8 cellular contexts compared by ENCODE assay signal in genomic region chr11:64358536-64358906, GRCh38. TPM values are rescaled to one million over a fixed set of nuclear protein-coding genes. Genes with fewer than 3 reads are reported as not detected.
DNase-seq lines count a peak whose midpoint lies in the region; ATAC-seq and TF ChIP-seq lines count a peak whose summit lies in the region.

No MANE protein-coding gene starts in this region.

- H3K9me3 Mint-ChIP-seq in IgD-negative memory B cell (no peaks in the 10 kb centered on the region), chondrocyte (ENCODE audit: low read depth) (no peaks in the 10 kb centered on the region)

- H3K27ac Mint-ChIP-seq in IgD-negative memory B cell = no peak overlapping the region
- H3K27ac Mint-ChIP-seq in chondrocyte (ENCODE audit: unreplicated experiment) = peak overlapping the region; percentile 54

- peaks cover 17 to 23% (median 20%) of the 10 kb centered on the region in 3 donors for H3K4me1 Mint-ChIP-seq in IgD-negative memory B cell
- peaks cover 45% of the 10 kb centered on the region for H3K4me1 Mint-ChIP-seq in chondrocyte (ENCODE audit: low read depth)

- peak overlapping the region; percentile 77 to 90 for H3K4me3 ChIP-seq in mucosa of rectum (ENCODE audit: low read length in 2 of 2)

- H3K27me3 ChIP-seq in mucosa of rectum (ENCODE audit: control insufficient read depth in 2 of 2, insufficient read depth in 2 of 2, low read length in 2 of 2) = no peaks in the 10 kb centered on the region

- H3K4me3 Mint-ChIP-seq in IgD-negative memory B cell (peak overlapping the region in 3 of 4 donors; percentile 20 to 72 (median 41)), chondrocyte (ENCODE audit: unreplicated experiment) (peak overlapping the region; percentile 57)

- H3K27ac ChIP-seq in 22Rv1 (peak overlapping the region; percentile 81), mucosa of rectum (ENCODE audit: low read depth in 2 of 2, low read length in 2 of 2) (peak overlapping the region; percentile 76 to 82)

- TF ChIP-seq CTCF in 22Rv1 (IDR thresholded peaks at IDR 0.05) (no peak), chondrocyte (IDR thresholded peaks at IDR 0.05) (no peak)

- H3K27me3 Mint-ChIP-seq in IgD-negative memory B cell (no peaks in the 10 kb centered on the region), chondrocyte (ENCODE audit: low read depth) (no peaks in the 10 kb centered on the region)

- peaks cover 18 to 22% of the 10 kb centered on the region in 2 donors for H3K36me3 ChIP-seq in mucosa of rectum (ENCODE audit: control insufficient read depth in 2 of 2, insufficient read depth in 2 of 2, low read length in 2 of 2)

- H3K9ac ChIP-seq in mucosa of rectum (ENCODE audit: low read depth in 1 of 2, low read length in 2 of 2) = peak overlapping the region; percentile 87 to 88

- no peaks in the 10 kb centered on the region for H3K9me3 ChIP-seq in mucosa of rectum (ENCODE audit: control insufficient read depth in 2 of 2, low read length in 2 of 2)

- peaks cover 10% of the 10 kb centered on the region for H3K36me3 Mint-ChIP-seq in IgD-negative memory B cell
- peaks cover 13% of the 10 kb centered on the region for H3K36me3 Mint-ChIP-seq in chondrocyte (ENCODE audit: low read depth)

- peaks cover 24 to 31% of the 10 kb centered on the region in 2 donors for H3K4me1 ChIP-seq in mucosa of rectum (ENCODE audit: control insufficient read depth in 2 of 2, insufficient read depth in 2 of 2, low read length in 2 of 2)

- no peak for DNase-seq in chondrocyte (ENCODE audit: low spot score)
- no peak for DNase-seq in SHP77 (lab: John Stamatoyannopoulos, UW)
- DNase-seq in H4 (ENCODE audit: low spot score) = no peak
- DNase-seq in SW480 (ENCODE audit: low spot score) = no peak

- ATAC-seq in GM21526 (IDR thresholded peaks at IDR 0.05; ENCODE audit: low FRiP score, unreplicated experiment) = no peak

RNA-seq across cellular contexts. Expression of gene RPS6KA4, which starts 0.4 kb away (rescaled TPM):
- 12.2 TPM for polyA plus RNA-seq in IgD-negative memory B cell
- total RNA-seq in chondrocyte = 32.7 to 43.6 TPM (median 34.9 TPM) in 3 replicates
- 20.4 and 33.2 TPM in 2 replicates for total RNA-seq in H4 (2014; rRNA removed; shearing (Covaris generic))

RNA-seq across cellular contexts. Expression of gene CCDC88B, which starts 18.5 kb away (rescaled TPM):
- 33.0 TPM for polyA plus RNA-seq in IgD-negative memory B cell
- 0.82 to 1.3 TPM (median 0.99 TPM) in 3 replicates for total RNA-seq in chondrocyte
- 1.2 and 1.8 TPM in 2 replicates for total RNA-seq in H4 (2014; rRNA removed; shearing (Covaris generic))

RNA-seq across cellular contexts. Expression of gene PRDX5, which starts 40.6 kb away (rescaled TPM):
- polyA plus RNA-seq in IgD-negative memory B cell = 185 TPM
- total RNA-seq in chondrocyte = 181 to 234 TPM (median 232 TPM) in 3 replicates
- total RNA-seq in H4 (2014; rRNA removed; shearing (Covaris generic)) = 186 and 206 TPM in 2 replicates

RNA-seq across cellular contexts. Expression of gene TRMT112, which starts 41.2 kb away (rescaled TPM):
- polyA plus RNA-seq in IgD-negative memory B cell = 560 TPM
- total RNA-seq in chondrocyte = 122 to 182 TPM (median 126 TPM) in 3 replicates
- total RNA-seq in H4 (2014; rRNA removed; shearing (Covaris generic)) = 511 and 714 TPM in 2 replicates

RNA-seq across cellular contexts. Expression of gene ESRRA, which starts 53.2 kb away (rescaled TPM):
- 11.2 TPM for polyA plus RNA-seq in IgD-negative memory B cell
- 25.6 to 30.7 TPM (median 29.6 TPM) in 3 replicates for total RNA-seq in chondrocyte
- 16.2 and 28.2 TPM in 2 replicates for total RNA-seq in H4 (2014; rRNA removed; shearing (Covaris generic))
